ENCODE assay signal across 22 cellular contexts in genomic region chr2:60365556-60365955, GRCh38.
A peak's percentile ranks its signal among the peaks of the same experiment; 100 is the strongest.
DNase-seq lines count a peak whose midpoint lies in the region; ATAC-seq and TF ChIP-seq lines count a peak whose summit lies in the region.
"Had no signal": no experiment of that assay in that cellular context is flagged by ENCODE, and none has a peak within 500 bp of the region (broad histone marks: within the 10 kb centered on the region; RNA-seq: fewer than 3 reads in every experiment).

No MANE protein-coding gene starts in this region.

- TF ChIP-seq CTCF in HFFc6 (IDR thresholded peaks at IDR 0.05) = no peak

- H3K27me3 Mint-ChIP-seq in HFFc6 (ENCODE audit: insufficient read depth) = peaks cover 10% of the 10 kb centered on the region
- H3K27me3 Mint-ChIP-seq in memory B cell = no peaks in the 10 kb centered on the region
- H3K27me3 Mint-ChIP-seq: activated CD8-positive, alpha-beta memory T cell treated with anti-CD3 and anti-CD28 coated beads, Interleukin-2, amount 10 ng/mL, durations not matched to agents 7 days and 5 days; CD4-positive, alpha-beta T cell had no signal

- peaks cover 12% of the 10 kb centered on the region; the same call in 1 of the 2 replicates for H3K9me3 Mint-ChIP-seq in HFFc6
- H3K9me3 Mint-ChIP-seq in memory B cell = peaks cover 2% of the 10 kb centered on the region
- H3K9me3 Mint-ChIP-seq: CD4-positive, alpha-beta T cell had no signal

- H3K27ac Mint-ChIP-seq in HFFc6 = no peak overlapping the region
- peak overlapping the region; percentile 84 for H3K27ac Mint-ChIP-seq in memory B cell
- H3K27ac Mint-ChIP-seq: activated CD8-positive, alpha-beta memory T cell treated with anti-CD3 and anti-CD28 coated beads, Interleukin-2, amount 10 ng/mL, durations not matched to agents 7 days and 5 days; CD4-positive, alpha-beta T cell; effector memory CD8-positive, alpha-beta T cell had no signal

- no peak overlapping the region for H3K4me3 Mint-ChIP-seq in HFFc6
- peak overlapping the region; percentile 50 for H3K4me3 Mint-ChIP-seq in memory B cell
- H3K4me3 Mint-ChIP-seq: activated CD8-positive, alpha-beta memory T cell treated with anti-CD3 and anti-CD28 coated beads, Interleukin-2, amount 10 ng/mL, durations not matched to agents 7 days and 5 days; CD4-positive, alpha-beta T cell; effector memory CD8-positive, alpha-beta T cell; nephron progenitor cell had no signal

- H3K36me3 Mint-ChIP-seq in HFFc6 (ENCODE audit: low read depth) (0 out of 2 replicates have a peak, but pooled peaks cover 5% of the 10 kb centered on the region), memory B cell (peaks cover 4% of the 10 kb centered on the region)
- H3K36me3 Mint-ChIP-seq: activated CD8-positive, alpha-beta memory T cell treated with anti-CD3 and anti-CD28 coated beads, Interleukin-2, amount 10 ng/mL, durations not matched to agents 7 days and 5 days had no signal

- ATAC-seq in memory B cell (ENCODE audit: low read depth) = no peak
- no peak for ATAC-seq in HG03439 (IDR thresholded peaks at IDR 0.05; ENCODE audit: unreplicated experiment)
- ATAC-seq: activated CD8-positive, alpha-beta memory T cell treated with anti-CD3 and anti-CD28 coated beads, Interleukin-2, amount 10 ng/mL, durations not matched to agents 7 days and 5 days; effector memory CD8-positive, alpha-beta T cell; psoas muscle; SK-N-SH treated with all-trans-retinoic acid at 6 μM for 48 hours had no signal

- peak; percentile 59 for DNase-seq in A172 (ENCODE audit: low spot score)
- DNase-seq in HFFc6 = peak; percentile 3
- DNase-seq in astrocyte of the hippocampus (ENCODE audit: low read depth, low spot score) = peak; percentile 59
- no peak for DNase-seq in memory B cell (ENCODE audit: low spot score in 2 of 2)
- DNase-seq in NK-92 treated with Interleukin-12 subunit alpha and Interleukin-12 subunit beta, amount 100 ng/mL, for 24 hours (lab: John Stamatoyannopoulos, UW) = no peak
- no peak for DNase-seq in NCI-H146 (lab: John Stamatoyannopoulos, UW)
- DNase-seq in mesenteric fat pad (ENCODE audit: low spot score) = no peak
- DNase-seq: activated CD8-positive, alpha-beta memory T cell treated with anti-CD3 and anti-CD28 coated beads, Interleukin-2, amount 10 ng/mL, durations not matched to agents 7 days and 5 days; adrenal gland; CD4-positive, alpha-beta T cell; cerebellar nuclear complex; DMS53; effector memory CD8-positive, alpha-beta T cell; H7; mammary epithelial cell; NCI-H2171; NCI-H748 treated with DMSO at 0.1 percent for 48 hours; nephron progenitor cell; psoas muscle; testis had no signal

- H3K4me1 Mint-ChIP-seq in HFFc6 (ENCODE audit: low read depth) (no peaks in the 10 kb centered on the region), memory B cell (peaks cover 77% of the 10 kb centered on the region)
- H3K4me1 Mint-ChIP-seq: activated CD8-positive, alpha-beta memory T cell treated with anti-CD3 and anti-CD28 coated beads, Interleukin-2, amount 10 ng/mL, durations not matched to agents 7 days and 5 days had no signal

Comparison
In these comparisons a context has a peak if more than half of its experiments do, and no peak if none do; other contexts are left out.
1. DNase-seq: peak in A172 (single experiment), HFFc6 (single experiment) and astrocyte of the hippocampus (single experiment); none in memory B cell (0 of 2), NK-92 treated with Interleukin-12 subunit alpha and Interleukin-12 subunit beta, amount 100 ng/mL, for 24 hours (single experiment), NCI-H146 (single experiment) and mesenteric fat pad (single experiment).